In the genomic region with DNA sequence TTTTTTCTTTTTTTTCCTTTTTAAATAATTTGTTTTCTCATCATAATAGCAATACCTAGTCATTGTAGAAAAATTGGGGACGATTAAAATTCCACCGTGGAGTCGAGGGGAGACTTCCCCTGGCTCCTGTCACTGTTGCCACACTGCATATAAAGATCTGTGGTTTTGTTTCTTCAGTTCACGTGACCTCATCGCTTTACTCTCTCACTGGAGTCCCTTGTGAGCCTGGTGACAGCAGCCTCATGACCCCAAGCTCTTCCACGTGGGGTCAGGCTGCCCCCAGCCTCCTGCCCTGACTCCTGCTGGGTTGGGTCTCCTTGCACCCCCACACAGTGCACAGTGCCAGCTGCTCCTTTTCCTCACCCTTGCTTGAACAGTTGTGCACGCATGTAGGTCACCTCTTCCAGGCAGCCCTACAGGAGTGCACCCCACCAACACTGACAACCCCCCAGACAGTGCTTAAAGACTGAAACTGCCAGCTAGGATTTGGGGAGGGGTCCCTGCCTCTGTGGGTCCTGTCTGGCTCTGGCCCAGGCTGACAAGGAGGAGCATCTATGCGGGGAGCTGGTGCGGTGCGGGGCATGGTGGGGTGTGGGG, we compare ENCODE assay signal across 16 cellular contexts. TPM values are rescaled to one million over a fixed set of nuclear protein-coding genes. Genes with fewer than 3 reads are reported as not detected.
A peak's percentile ranks its signal among the peaks of the same experiment; 100 is the strongest.
DNase-seq lines count a peak whose midpoint lies in the region; ATAC-seq and TF ChIP-seq lines count a peak whose summit lies in the region.
"Had no signal": no experiment of that assay in that cellular context is flagged by ENCODE, and none has a peak within 500 bp of the region (broad histone marks: within the 10 kb centered on the region; RNA-seq: fewer than 3 reads in every experiment).

No MANE protein-coding gene starts in this region.

- CTCF ChIA-PET in activated naive CD4-positive, alpha-beta T cell treated with anti-CD3 and anti-CD28 coated beads for 36 hours (lab: Charles Lee), result interaction anchor here (1.0 kb wide), 1 partner anchor 112 kb away, joined by 3 read pairs; no protein-coding TSS in a partner anchor
- CTCF ChIA-PET in activated naive CD4-positive, alpha-beta T cell treated with anti-CD3 and anti-CD28 coated beads, Interleukin-2, amount 10 ng/mL, durations not matched to agents 7 days and 5 days (lab: Charles Lee), result no interaction called here

- H3K27me3 Mint-ChIP-seq in activated naive CD4-positive, alpha-beta T cell treated with anti-CD3 and anti-CD28 coated beads for 36 hours (ENCODE audit: low read depth), result peaks cover under 1% of the 10 kb centered on the region
- peaks cover 50% of the 10 kb centered on the region for H3K27me3 Mint-ChIP-seq in activated naive CD4-positive, alpha-beta T cell treated with anti-CD3 and anti-CD28 coated beads, Interleukin-2, amount 10 ng/mL, durations not matched to agents 7 days and 5 days
- H3K27me3 Mint-ChIP-seq in activated T-helper 17 cell treated with anti-CD3 and anti-CD28 coated beads, Interleukin-2, amount 50 U/mL, for 72 hours, result no peaks in the 10 kb centered on the region
- H3K27me3 Mint-ChIP-seq in progenitor cell of endocrine pancreas (peaks cover 23% of the 10 kb centered on the region), endothelial cell (ENCODE audit: unreplicated experiment) (peaks cover 7% of the 10 kb centered on the region)

- intact Hi-C loops in activated naive CD4-positive, alpha-beta T cell treated with anti-CD3 and anti-CD28 coated beads for 36 hours (cut with micrococcal nuclease), result no loop called here
- intact Hi-C loops in uterus (cut with DNase I; ENCODE audit: low total_unique reads), result no loop called here

- H3K4me3 Mint-ChIP-seq in activated naive CD4-positive, alpha-beta T cell treated with anti-CD3 and anti-CD28 coated beads for 36 hours, result no peak overlapping the region
- H3K4me3 Mint-ChIP-seq in activated naive CD4-positive, alpha-beta T cell treated with anti-CD3 and anti-CD28 coated beads, Interleukin-2, amount 10 ng/mL, durations not matched to agents 7 days and 5 days, result no peak overlapping the region
- peak overlapping the region; percentile 28 for H3K4me3 Mint-ChIP-seq in activated T-helper 17 cell treated with anti-CD3 and anti-CD28 coated beads, Interleukin-2, amount 50 U/mL, for 72 hours
- no peak overlapping the region for H3K4me3 Mint-ChIP-seq in progenitor cell of endocrine pancreas (ENCODE audit: low read depth)
- H3K4me3 Mint-ChIP-seq in endothelial cell (ENCODE audit: unreplicated experiment), result no peak overlapping the region

- no peak for TF ChIP-seq POLR2A in uterus (IDR thresholded peaks at IDR 0.05)

- H3K27ac ChIP-seq in uterus, result no peak overlapping the region
- H3K27ac ChIP-seq: epithelial cell of prostate, ovary had no signal

- no peaks in the 10 kb centered on the region for H3K27me3 ChIP-seq in uterus
- H3K27me3 ChIP-seq: ovary, stomach had no signal

- H3K4me1 Mint-ChIP-seq in activated naive CD4-positive, alpha-beta T cell treated with anti-CD3 and anti-CD28 coated beads for 36 hours (ENCODE audit: low read depth), result peaks cover 31% of the 10 kb centered on the region
- H3K4me1 Mint-ChIP-seq in activated naive CD4-positive, alpha-beta T cell treated with anti-CD3 and anti-CD28 coated beads, Interleukin-2, amount 10 ng/mL, durations not matched to agents 7 days and 5 days, result peaks cover 36% of the 10 kb centered on the region
- H3K4me1 Mint-ChIP-seq in activated T-helper 17 cell treated with anti-CD3 and anti-CD28 coated beads, Interleukin-2, amount 50 U/mL, for 72 hours, result peaks cover 16% of the 10 kb centered on the region
- peaks cover 2% of the 10 kb centered on the region for H3K4me1 Mint-ChIP-seq in progenitor cell of endocrine pancreas (ENCODE audit: low read depth)
- peaks cover 8% of the 10 kb centered on the region for H3K4me1 Mint-ChIP-seq in endothelial cell (ENCODE audit: unreplicated experiment)

- TF ChIP-seq CTCF in progenitor cell of endocrine pancreas (IDR thresholded peaks at IDR 0.05; ENCODE audit: unreplicated experiment), result no peak
- TF ChIP-seq CTCF in uterus (IDR thresholded peaks at IDR 0.05), result no peak
- no peak for TF ChIP-seq CTCF in endothelial cell (IDR thresholded peaks at IDR 0.05; ENCODE audit: unreplicated experiment)

- H3K9me3 Mint-ChIP-seq in activated naive CD4-positive, alpha-beta T cell treated with anti-CD3 and anti-CD28 coated beads for 36 hours, result no peaks in the 10 kb centered on the region
- H3K9me3 Mint-ChIP-seq in activated naive CD4-positive, alpha-beta T cell treated with anti-CD3 and anti-CD28 coated beads, Interleukin-2, amount 10 ng/mL, durations not matched to agents 7 days and 5 days, result no peaks in the 10 kb centered on the region
- no peaks in the 10 kb centered on the region for H3K9me3 Mint-ChIP-seq in activated T-helper 17 cell treated with anti-CD3 and anti-CD28 coated beads, Interleukin-2, amount 50 U/mL, for 72 hours
- H3K9me3 Mint-ChIP-seq in progenitor cell of endocrine pancreas (ENCODE audit: low read depth), result no peaks in the 10 kb centered on the region
- H3K9me3 Mint-ChIP-seq in endothelial cell (ENCODE audit: unreplicated experiment), result no peaks in the 10 kb centered on the region

- H3K9me3 ChIP-seq in uterus, result no peaks in the 10 kb centered on the region
- H3K9me3 ChIP-seq: ovary, stomach had no signal

- no peaks in the 10 kb centered on the region for H3K36me3 Mint-ChIP-seq in activated naive CD4-positive, alpha-beta T cell treated with anti-CD3 and anti-CD28 coated beads for 36 hours (ENCODE audit: low read depth)
- no peaks in the 10 kb centered on the region for H3K36me3 Mint-ChIP-seq in activated naive CD4-positive, alpha-beta T cell treated with anti-CD3 and anti-CD28 coated beads, Interleukin-2, amount 10 ng/mL, durations not matched to agents 7 days and 5 days
- H3K36me3 Mint-ChIP-seq in activated T-helper 17 cell treated with anti-CD3 and anti-CD28 coated beads, Interleukin-2, amount 50 U/mL, for 72 hours (ENCODE audit: low read depth), result no peaks in the 10 kb centered on the region
- no peaks in the 10 kb centered on the region for H3K36me3 Mint-ChIP-seq in progenitor cell of endocrine pancreas (ENCODE audit: insufficient read depth)
- no peaks in the 10 kb centered on the region for H3K36me3 Mint-ChIP-seq in endothelial cell (ENCODE audit: low read depth, unreplicated experiment)

- ATAC-seq in activated T-helper 17 cell treated with anti-CD3 and anti-CD28 coated beads, Interleukin-2, amount 50 U/mL, for 72 hours (replicated peaks), result peak; percentile 51

- H3K4me3 ChIP-seq in uterus, result no peak overlapping the region
- H3K4me3 ChIP-seq: ovary, stomach had no signal

- no peaks in the 10 kb centered on the region for H3K36me3 ChIP-seq in uterus
- H3K36me3 ChIP-seq: ovary, stomach had no signal

- H3K27ac Mint-ChIP-seq in activated naive CD4-positive, alpha-beta T cell treated with anti-CD3 and anti-CD28 coated beads for 36 hours, result no peak overlapping the region
- no peak overlapping the region for H3K27ac Mint-ChIP-seq in activated naive CD4-positive, alpha-beta T cell treated with anti-CD3 and anti-CD28 coated beads, Interleukin-2, amount 10 ng/mL, durations not matched to agents 7 days and 5 days
- H3K27ac Mint-ChIP-seq in activated T-helper 17 cell treated with anti-CD3 and anti-CD28 coated beads, Interleukin-2, amount 50 U/mL, for 72 hours, result peak overlapping the region; percentile 22
- H3K27ac Mint-ChIP-seq in progenitor cell of endocrine pancreas, result peak overlapping the region; percentile 69
- no peak overlapping the region for H3K27ac Mint-ChIP-seq in endothelial cell (ENCODE audit: unreplicated experiment)

- peak; percentile 44 for DNase-seq in activated naive CD4-positive, alpha-beta T cell treated with anti-CD3 and anti-CD28 coated beads for 36 hours
- DNase-seq in activated naive CD4-positive, alpha-beta T cell treated with anti-CD3 and anti-CD28 coated beads, Interleukin-2, amount 10 ng/mL, durations not matched to agents 7 days and 5 days, result no peak
- peak; percentile 43 to 81 for DNase-seq in NOMO-1 (lab: John Stamatoyannopoulos, UW; ENCODE audit: unreplicated experiment in 2 of 2)
- no peak for DNase-seq in progenitor cell of endocrine pancreas (ENCODE audit: low spot score, unreplicated experiment)
- DNase-seq in uterus, result no peak
- no peak for DNase-seq in endothelial cell (ENCODE audit: low spot score)
- DNase-seq in activated gamma-delta T cell (lab: John Stamatoyannopoulos, UW), result no peak
- DNase-seq: IMR-90, kidney, NCI-H1694, NCI-H510A treated with DMSO at 0.1 percent for 48 hours, ovary, small intestine, stomach had no signal

- no peaks in the 10 kb centered on the region for H3K4me1 ChIP-seq in uterus

RNA-seq across cellular contexts. Expression of a gene that starts 7.3 kb away (rescaled TPM):
- 10 to 100 TPM; 14.4 to 15.2 TPM for total RNA-seq in activated naive CD4-positive, alpha-beta T cell treated with anti-CD3 and anti-CD28 coated beads for 36 hours
- 10 to 100 TPM; 21.9 to 43.4 TPM for total RNA-seq in activated T-helper 17 cell treated with anti-CD3 and anti-CD28 coated beads, Interleukin-2, amount 50 U/mL, for 72 hours
- total RNA-seq in progenitor cell of endocrine pancreas (54.6 and 56.2 TPM in 2 replicates), uterus (10 to 100 TPM; 25.0 to 44.4 (median 35.8) TPM), endothelial cell (ENCODE audit: unreplicated experiment) (5.3 TPM)

Comparison
In these comparisons a context has a peak if more than half of its experiments do, and no peak if none do; other contexts are left out.
1. DNase-seq: peak in activated naive CD4-positive, alpha-beta T cell treated with anti-CD3 and anti-CD28 coated beads for 36 hours (single experiment) and NOMO-1 (2 of 2); none in activated naive CD4-positive, alpha-beta T cell treated with anti-CD3 and anti-CD28 coated beads, Interleukin-2, amount 10 ng/mL, durations not matched to agents 7 days and 5 days (single experiment), progenitor cell of endocrine pancreas (single experiment), uterus (0 of 2), endothelial cell (single experiment) and activated gamma-delta T cell (single experiment).
2. H3K27ac Mint-ChIP-seq: peak in activated T-helper 17 cell treated with anti-CD3 and anti-CD28 coated beads, Interleukin-2, amount 50 U/mL, for 72 hours (single experiment) and progenitor cell of endocrine pancreas (single experiment); none in activated naive CD4-positive, alpha-beta T cell treated with anti-CD3 and anti-CD28 coated beads for 36 hours (single experiment), activated naive CD4-positive, alpha-beta T cell treated with anti-CD3 and anti-CD28 coated beads, Interleukin-2, amount 10 ng/mL, durations not matched to agents 7 days and 5 days (single experiment) and endothelial cell (single experiment).